In the genomic region with DNA sequence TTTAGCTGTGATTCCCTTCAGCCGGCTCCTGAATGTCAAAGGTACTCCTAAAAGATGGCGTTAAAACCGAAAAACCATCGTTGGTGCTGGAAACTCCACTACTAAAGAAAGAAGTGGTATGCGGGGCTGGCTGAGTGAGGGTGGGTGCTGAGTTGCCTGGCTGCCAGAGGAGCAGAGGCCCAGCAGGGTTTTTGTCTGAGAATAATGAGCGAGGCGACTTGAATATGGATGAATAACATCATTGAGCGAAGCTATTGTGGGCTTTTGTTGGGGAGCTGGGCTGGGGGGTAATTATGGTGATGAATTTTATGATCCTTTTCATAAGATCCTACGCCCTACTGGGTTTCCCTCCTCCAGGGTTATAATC, we compare ENCODE assay signal across 15 cellular contexts. TPM values are rescaled to one million over a fixed set of nuclear protein-coding genes. Genes with fewer than 3 reads are reported as not detected.
DNase-seq lines count a peak whose midpoint lies in the region; ATAC-seq, FAIRE-seq and TF ChIP-seq lines count a peak whose summit lies in the region.
"Had no signal": no experiment of that assay in that cellular context is flagged by ENCODE, and none has a peak within 500 bp of the region (broad histone marks: within the 10 kb centered on the region; RNA-seq: fewer than 3 reads in every experiment).

No MANE protein-coding gene starts in this region.

- H3K27ac ChIP-seq in caudate nucleus (ENCODE audit: low read depth, low read length) (peak overlapping the region; percentile 78), keratinocyte (ENCODE audit: control insufficient read depth, insufficient read depth, low read length) (peak overlapping the region; percentile 89), smooth muscle cell (ENCODE audit: low read depth) (peak overlapping the region; percentile 94)
- H3K27ac ChIP-seq: SK-N-MC had no signal

- 0 out of 2 replicates have a peak, but pooled peaks cover 2% of the 10 kb centered on the region for H3K27me3 ChIP-seq in H7 (ENCODE audit: control insufficient read depth, insufficient read depth, low read length)
- no peaks in the 10 kb centered on the region for H3K27me3 ChIP-seq in keratinocyte (ENCODE audit: control insufficient read depth, extremely low read depth, insufficient read depth, low read length)
- no peaks in the 10 kb centered on the region for H3K27me3 ChIP-seq in smooth muscle cell (ENCODE audit: low read depth)

- peak overlapping the region; percentile 86 for H3K4me2 ChIP-seq in keratinocyte (ENCODE audit: control insufficient read depth, extremely low read depth, insufficient read depth, low read depth, low read length)
- H3K4me2 ChIP-seq in smooth muscle cell = peak overlapping the region; percentile 84

- no peak overlapping the region for H3K27ac Mint-ChIP-seq in T-cell
- H3K27ac Mint-ChIP-seq: activated naive CD8-positive, alpha-beta T cell treated with anti-CD3 and anti-CD28 coated beads, Interleukin-2, amount 50 U/mL, for 24 hours had no signal

- H3K4me3 ChIP-seq in H7 (ENCODE audit: insufficient read depth, low read depth, low read length) = peak overlapping the region; percentile 96
- peak overlapping the region; percentile 62 to 79 (median 75) for H3K4me3 ChIP-seq in keratinocyte (ENCODE audit: control insufficient read depth in 2 of 3, extremely low read depth in 1 of 3, insufficient read depth in 2 of 3, low read depth in 1 of 3, low read length in 3 of 3)
- peak overlapping the region; percentile 70 for H3K4me3 ChIP-seq in smooth muscle cell
- H3K4me3 ChIP-seq: coronary artery, SK-N-MC had no signal

- peak overlapping the region; percentile 89 for H3K9ac ChIP-seq in keratinocyte (ENCODE audit: control insufficient read depth, extremely low read depth, insufficient read depth, low read length)
- H3K9ac ChIP-seq in smooth muscle cell (ENCODE audit: low read depth) = peak overlapping the region; percentile 93

- no peak for ATAC-seq in T-cell (replicated peaks in 1 of 4)
- ATAC-seq: activated naive CD8-positive, alpha-beta T cell treated with anti-CD3 and anti-CD28 coated beads, Interleukin-2, amount 50 U/mL, for 24 hours had no signal

- peak; percentile 13 for FAIRE-seq in keratinocyte (lab: Jason Lieb, UNC)

- H3K9me3 Mint-ChIP-seq in T-cell = no peaks in the 10 kb centered on the region
- H3K9me3 Mint-ChIP-seq: activated naive CD8-positive, alpha-beta T cell treated with anti-CD3 and anti-CD28 coated beads, Interleukin-2, amount 50 U/mL, for 24 hours had no signal

- H3K9me3 ChIP-seq in keratinocyte (ENCODE audit: control insufficient read depth, low read depth, low read length) (no peaks in the 10 kb centered on the region), smooth muscle cell (replicated peaks; ENCODE audit: low read depth) (no peaks in the 10 kb centered on the region)

- peaks cover 48 to 72% of the 10 kb centered on the region in 2 donors for H3K27me3 Mint-ChIP-seq in T-cell

- H3K4me3 Mint-ChIP-seq in T-cell = no peak overlapping the region
- H3K4me3 Mint-ChIP-seq: activated naive CD8-positive, alpha-beta T cell treated with anti-CD3 and anti-CD28 coated beads, Interleukin-2, amount 50 U/mL, for 24 hours had no signal

- H2AFZ ChIP-seq in keratinocyte (ENCODE audit: control insufficient read depth, low read length) (peak overlapping the region; percentile 49), smooth muscle cell (ENCODE audit: low read depth) (no peak overlapping the region)

- WGBS in smooth muscle cell (ENCODE audit: low lambda C conversion rate) = 24% methylated on average over 9 of the region's 9 CpGs

- H3K79me2 ChIP-seq in keratinocyte (ENCODE audit: control insufficient read depth, insufficient read depth, low read length) (peaks cover 21% of the 10 kb centered on the region), smooth muscle cell (ENCODE audit: low read depth) (peaks cover 72% of the 10 kb centered on the region)

- peak; percentile 77 for DNase-seq in H7
- DNase-seq in caudate nucleus (lab: John Stamatoyannopoulos, UW) = peak in 10 of 61 donors; percentile 2 to 38 (median 16)
- no peak for DNase-seq in keratinocyte (ENCODE audit: low read depth, low spot score)
- no peak for DNase-seq in smooth muscle cell (lab: John Stamatoyannopoulos, UW; ENCODE audit: unreplicated experiment)
- no peak for DNase-seq in mucosa of gallbladder (ENCODE audit: low spot score)
- no peak for DNase-seq in NCI-H146 treated with DMSO at 0.1 percent for 48 hours (lab: John Stamatoyannopoulos, UW; ENCODE audit: unreplicated experiment)
- no peak for DNase-seq in T-cell
- no peak for DNase-seq in NCI-H1436 (lab: John Stamatoyannopoulos, UW)
- DNase-seq: activated CD8-positive, alpha-beta memory T cell treated with anti-CD3 and anti-CD28 coated beads, Interleukin-2, amount 50 U/mL, for 4 hours; activated naive CD8-positive, alpha-beta T cell treated with anti-CD3 and anti-CD28 coated beads, Interleukin-2, amount 50 U/mL, for 24 hours; DMS153; Kasumi-1; NCI-H2029 treated with DMSO at 0.1 percent for 48 hours had no signal

- dilution Hi-C loops in keratinocyte (cut with MboI; ENCODE audit: extremely low pct_ligation_motif_present, low sequenced_read_pairs) = no loop called here

- peaks cover 29% of the 10 kb centered on the region for H3F3A ChIP-seq in smooth muscle cell (ENCODE audit: low read depth)

- no peaks in the 10 kb centered on the region for H3K4me1 Mint-ChIP-seq in T-cell
- H3K4me1 Mint-ChIP-seq: activated naive CD8-positive, alpha-beta T cell treated with anti-CD3 and anti-CD28 coated beads, Interleukin-2, amount 50 U/mL, for 24 hours had no signal

- no peaks in the 10 kb centered on the region; the same call in 1 of the 2 replicates for H3K36me3 ChIP-seq in H7 (replicated peaks; ENCODE audit: control insufficient read depth, insufficient read depth, low read length)
- H3K36me3 ChIP-seq in keratinocyte (ENCODE audit: control insufficient read depth in 2 of 2, extremely low read depth in 1 of 2, insufficient read depth in 2 of 2, low read length in 2 of 2) = no peaks in the 10 kb centered on the region
- H3K36me3 ChIP-seq in smooth muscle cell (ENCODE audit: low read depth) = no peaks in the 10 kb centered on the region

- POLR2A ChIA-PET in T-cell (lab: Charles Lee) = no interaction called here

- peaks cover 2% of the 10 kb centered on the region for H3K9me1 ChIP-seq in keratinocyte (ENCODE audit: control insufficient read depth, extremely low read depth, insufficient read depth, low read length)

- H3K4me1 ChIP-seq in keratinocyte (ENCODE audit: control insufficient read depth, extremely low read depth, insufficient read depth, low read length) = peaks cover 69% of the 10 kb centered on the region
- H3K4me1 ChIP-seq in smooth muscle cell (ENCODE audit: low read depth) = peaks cover 34% of the 10 kb centered on the region

- H3K36me3 Mint-ChIP-seq in T-cell = no peaks in the 10 kb centered on the region

- H4K20me1 ChIP-seq in keratinocyte (ENCODE audit: control insufficient read depth, extremely low read depth, insufficient read depth, low read length) = no peaks in the 10 kb centered on the region
- peaks cover 54% of the 10 kb centered on the region for H4K20me1 ChIP-seq in smooth muscle cell (ENCODE audit: low read depth)

- TF ChIP-seq CTCF in keratinocyte (optimal IDR thresholded peaks at IDR 0.05 in 1 of 3, IDR thresholded peaks at IDR 0.05 in 1 of 3, conservative IDR thresholded peaks at IDR 0.05 in 1 of 3; ENCODE audit: extremely low read depth in 1 of 3, insufficient read depth in 2 of 3, low read length in 3 of 3) = no peak
- no peak for TF ChIP-seq CTCF in smooth muscle cell (IDR thresholded peaks at IDR 0.05; ENCODE audit: borderline replicate concordance, insufficient read depth, poor library complexity, severe bottlenecking)

- CTCF ChIA-PET in T-cell (lab: Charles Lee) = interaction anchor here in 1 of 2 donors (0.6 kb wide), 1 partner anchor 355 kb away, joined by 3 read pairs; no protein-coding TSS in a partner anchor

RNA-seq across cellular contexts. Expression of a gene that starts 1.9 kb away (rescaled TPM):
- 103 and 108 TPM in 2 replicates for total RNA-seq in H7 (2014; rRNA removed; shearing (Covaris generic))
- polyA plus RNA-seq in keratinocyte = 27.5 to 110 TPM (median 29.9 TPM) in 3 replicates
- 42.5 TPM for polyA plus RNA-seq in keratinocyte (2011; ENCODE audit: low read depth)
- 79.0 and 96.5 TPM in 2 replicates for polyA plus RNA-seq in keratinocyte (2011; cell fraction: cytosol; rRNA removed)
- 132 and 134 TPM in 2 replicates for polyA plus RNA-seq in keratinocyte (2011; cell fraction: nucleus; rRNA removed)
- 61.7 and 117 TPM in 2 replicates for polyA plus RNA-seq in keratinocyte (2012; ENCODE audit: low replicate concordance)
- polyA minus RNA-seq in keratinocyte = 15.7 to 66.3 TPM (median 23.9 TPM) in 3 replicates
- 37.0 TPM for polyA minus RNA-seq in keratinocyte (2011; cell fraction: cytosol; rRNA and poly(A)+ RNA removed)
- 17.3 and 46.8 TPM in 2 replicates for polyA minus RNA-seq in keratinocyte (2011; cell fraction: nucleus; rRNA and poly(A)+ RNA removed)
- total RNA-seq in smooth muscle cell = 459 and 476 TPM in 2 replicates
- polyA plus RNA-seq in smooth muscle cell = 336 and 414 TPM in 2 replicates
- total RNA-seq in mucosa of gallbladder = 37.5 TPM
- under 1 TPM in 1 of 5 donors, not detected in 4; 0.61 TPM for total RNA-seq in T-cell

Comparison
In these comparisons a context has a peak if more than half of its experiments do, and no peak if none do; other contexts are left out.
1. RNA of a gene that starts 1.9 kb away (total RNA-seq): 459 to 476 TPM in smooth muscle cell, 103 to 108 TPM in H7 and 37.5 TPM in mucosa of gallbladder (single experiment); 0.61 TPM in T-cell; every median in the first group is over 10 times any median in the second.
2. Peak in every context shown above with its lines, with median percentiles within 50 percentile points of each other: H3K4me3 ChIP-seq and H3K27ac ChIP-seq.